ENCODE assay signal across 8 cellular contexts in genomic region chr19:18832331-18833140, GRCh38.
DNase-seq lines count a peak whose midpoint lies in the region; ATAC-seq and TF ChIP-seq lines count a peak whose summit lies in the region.

No MANE protein-coding gene starts in this region.

- H3K27me3 Mint-ChIP-seq in activated naive CD8-positive, alpha-beta T cell treated with anti-CD3 and anti-CD28 coated beads, Interleukin-2, amount 50 U/mL, for 24 hours, result peaks cover 4% of the 10 kb centered on the region

- H3K27ac ChIP-seq in iPS DF 6.9 (ENCODE audit: low read length) (no peak overlapping the region), skin epidermis (peak overlapping the region; percentile 85 to 98 (median 94))

- no peaks in the 10 kb centered on the region for H3F3A ChIP-seq in Loucy (ENCODE audit: low read depth)

- H3K4me2 ChIP-seq in Loucy (ENCODE audit: low read depth, low read length, poor library complexity, severe bottlenecking), result peak overlapping the region; percentile 99

- H3K4me3 ChIP-seq in HAP-1 (peak overlapping the region; percentile 80), Loucy (ENCODE audit: low read length, poor library complexity, severe bottlenecking) (peak overlapping the region; percentile 94), iPS DF 6.9 (ENCODE audit: low read length) (peak overlapping the region; percentile 92), skin epidermis (peak overlapping the region; percentile 77 to 93 (median 82))

- peak overlapping the region; percentile 96 for H3K4me3 Mint-ChIP-seq in activated naive CD8-positive, alpha-beta T cell treated with anti-CD3 and anti-CD28 coated beads, Interleukin-2, amount 50 U/mL, for 24 hours

- peak overlapping the region; percentile 95 for H3K27ac Mint-ChIP-seq in activated naive CD8-positive, alpha-beta T cell treated with anti-CD3 and anti-CD28 coated beads, Interleukin-2, amount 50 U/mL, for 24 hours

- H3K36me3 ChIP-seq in HAP-1 (replicated peaks) (peaks cover 29% of the 10 kb centered on the region), Loucy (ENCODE audit: insufficient read depth, low read length) (peaks cover 10% of the 10 kb centered on the region; the same call in 1 of the 2 replicates), iPS DF 6.9 (ENCODE audit: control insufficient read depth, insufficient read depth, low read length) (no peaks in the 10 kb centered on the region)

- H3K9me2 ChIP-seq in Loucy (replicated peaks; ENCODE audit: low read depth, low read length), result no peaks in the 10 kb centered on the region

- H3K4me1 ChIP-seq in HAP-1 (peaks cover 10% of the 10 kb centered on the region), Loucy (ENCODE audit: insufficient read depth, low read length, poor library complexity, severe bottlenecking) (peaks cover 37% of the 10 kb centered on the region), iPS DF 6.9 (ENCODE audit: control insufficient read depth, insufficient read depth, low read length) (peaks cover 4% of the 10 kb centered on the region; the same call in 1 of the 2 replicates)

- H3K36me3 Mint-ChIP-seq in activated naive CD8-positive, alpha-beta T cell treated with anti-CD3 and anti-CD28 coated beads, Interleukin-2, amount 50 U/mL, for 24 hours (ENCODE audit: low read depth), result peaks cover 34% of the 10 kb centered on the region

- peak; percentile 75 for DNase-seq in DMS 273 (lab: John Stamatoyannopoulos, UW; ENCODE audit: unreplicated experiment)
- no peak for DNase-seq in DMS 273 treated with DMSO at 0.1 percent for 48 hours (lab: John Stamatoyannopoulos, UW)
- peak in 1 of 2 experiments; percentile 51 for DNase-seq in HAP-1 (ENCODE audit: low spot score in 2 of 2)
- DNase-seq in activated naive CD8-positive, alpha-beta T cell treated with anti-CD3 and anti-CD28 coated beads, Interleukin-2, amount 50 U/mL, for 24 hours, result peak; percentile 36
- DNase-seq in iPS DF 6.9 (ENCODE audit: low read depth, low spot score), result no peak
- DNase-seq in OCI-M2 (lab: John Stamatoyannopoulos, UW; ENCODE audit: unreplicated experiment), result no peak

- H3K9ac ChIP-seq in Loucy (ENCODE audit: low read depth, low read length, poor library complexity, severe bottlenecking), result peak overlapping the region; percentile 95

- H4K20me1 ChIP-seq in Loucy (ENCODE audit: insufficient read depth, low read length, poor library complexity, severe bottlenecking), result peaks cover 51% of the 10 kb centered on the region

- no CpG with 5 or more reads among the region's 67 CpGs for WGBS in iPS DF 6.9 (ENCODE audit: insufficient coverage, insufficient read length)

- ATAC-seq in activated naive CD8-positive, alpha-beta T cell treated with anti-CD3 and anti-CD28 coated beads, Interleukin-2, amount 50 U/mL, for 24 hours, result peak; percentile 38

- no peaks in the 10 kb centered on the region for H3K27me3 ChIP-seq in HAP-1 (ENCODE audit: low read depth)
- H3K27me3 ChIP-seq in Loucy (ENCODE audit: insufficient read depth, low read length, poor library complexity, severe bottlenecking), result no peaks in the 10 kb centered on the region
- no peaks in the 10 kb centered on the region for H3K27me3 ChIP-seq in iPS DF 6.9 (ENCODE audit: control insufficient read depth, insufficient read depth, low read length)

- in situ Hi-C loops in HAP-1 (cut with MboI; ENCODE audit: low sequenced_read_pairs), result no loop called here

- H2AFZ ChIP-seq in Loucy (ENCODE audit: low read length), result no peak overlapping the region

- H3K9me3 ChIP-seq in HAP-1 (no peaks in the 10 kb centered on the region), Loucy (ENCODE audit: insufficient read depth, low read depth, low read length) (no peaks in the 10 kb centered on the region), iPS DF 6.9 (ENCODE audit: control insufficient read depth, insufficient read depth, low read length) (no peaks in the 10 kb centered on the region)

- TF ChIP-seq CTCF in Loucy (conservative IDR thresholded peaks at IDR 0.05; ENCODE audit: low read length), result peak; percentile 29; the same call in 1 of the 2 replicates

- H3K9me3 Mint-ChIP-seq in activated naive CD8-positive, alpha-beta T cell treated with anti-CD3 and anti-CD28 coated beads, Interleukin-2, amount 50 U/mL, for 24 hours, result no peaks in the 10 kb centered on the region

- H3K4me1 Mint-ChIP-seq in activated naive CD8-positive, alpha-beta T cell treated with anti-CD3 and anti-CD28 coated beads, Interleukin-2, amount 50 U/mL, for 24 hours, result peaks cover 39% of the 10 kb centered on the region

- peaks cover 58% of the 10 kb centered on the region for H3K79me2 ChIP-seq in Loucy (ENCODE audit: insufficient read depth, low read length)

Comparison
In these comparisons a context has a peak if more than half of its experiments do, and no peak if none do; other contexts are left out.
1. DNase-seq: peak in DMS 273 (single experiment) and activated naive CD8-positive, alpha-beta T cell treated with anti-CD3 and anti-CD28 coated beads, Interleukin-2, amount 50 U/mL, for 24 hours (single experiment); none in DMS 273 treated with DMSO at 0.1 percent for 48 hours (single experiment), iPS DF 6.9 (single experiment) and OCI-M2 (single experiment).
2. Peak in every context shown above with its lines, with median percentiles within 50 percentile points of each other: H3K4me3 ChIP-seq.